Comparison of ENCODE assay signal across 23 cellular contexts in the genomic region with DNA sequence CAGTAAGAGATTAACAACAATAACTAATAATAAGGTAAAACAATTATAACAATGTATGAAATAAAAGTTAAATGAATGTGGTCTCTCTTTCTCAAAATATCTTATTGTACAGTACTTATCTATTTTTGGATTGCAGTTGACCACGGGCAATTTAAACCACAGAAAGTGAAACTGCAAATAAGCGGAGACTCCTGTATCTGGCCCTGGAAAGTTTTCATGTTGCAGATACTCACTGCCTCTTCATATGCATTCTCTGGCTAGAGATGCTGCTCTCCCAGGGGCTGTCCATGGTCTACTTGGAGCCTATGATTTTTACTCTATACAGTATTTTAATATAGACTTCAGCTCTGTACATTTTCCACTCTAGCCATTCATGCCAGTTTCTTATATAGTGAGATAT.
"Had no signal": no experiment of that assay in that cellular context is flagged by ENCODE, and none has a peak within 500 bp of the region (broad histone marks: within the 10 kb centered on the region; RNA-seq: fewer than 3 reads in every experiment).

No MANE protein-coding gene starts in this region.

- ATAC-seq: activated T-cell treated with anti-CD3 and anti-CD28 coated beads, Interleukin-2, amount 50 U/mL, for 4 hours; effector memory CD8-positive, alpha-beta T cell; gastrocnemius medialis; left ventricle myocardium superior; natural killer cell treated with Interleukin-12 subunit alpha and Interleukin-12 subunit beta and Interleukin-15 and Interleukin-18, amount 100 ng/mL, for 72 hours; psoas muscle had no signal

- H3K36me3 ChIP-seq: adrenal gland, ascending aorta, colonic mucosa, esophagus muscularis mucosa, gastrocnemius medialis, ovary, right atrium auricular region, transverse colon, uterus had no signal

- DNase-seq: activated B cell treated with CpG ODN at 0.5 μM for 24 hours; activated CD4-positive, alpha-beta T cell treated with anti-CD3 and anti-CD28 coated beads for 4 hours; activated CD4-positive, alpha-beta T cell treated with anti-CD3 and anti-CD28 coated beads, Interleukin-2, amount 50 U/mL, for 48 hours; activated CD8-positive, alpha-beta memory T cell treated with anti-CD3 and anti-CD28 coated beads, Interleukin-2, amount 50 U/mL, for 48 hours; activated naive CD4-positive, alpha-beta T cell; activated T-cell treated with anti-CD3 and anti-CD28 coated beads, Interleukin-2, amount 50 U/mL, for 4 hours; adrenal gland; colonic mucosa; dorsolateral prefrontal cortex; effector memory CD8-positive, alpha-beta T cell; gastrocnemius medialis; left ventricle myocardium superior; ovary; psoas muscle; stimulated activated CD4-positive, alpha-beta T cell treated with anti-CD3 and anti-CD28 coated beads, Interleukin-4, amount 100 ng/mL, for 4 hours; T1000; transverse colon; uterus had no signal

- H3K4me3 ChIP-seq: adrenal gland, ascending aorta, colonic mucosa, dorsolateral prefrontal cortex, esophagus muscularis mucosa, gastrocnemius medialis, ovary, psoas muscle, right atrium auricular region, transverse colon, uterus had no signal

- FAIRE-seq: bronchial epithelial cell had no signal

- H3K27ac ChIP-seq: adrenal gland, ascending aorta, colonic mucosa, dorsolateral prefrontal cortex, esophagus muscularis mucosa, gastrocnemius medialis, ovary, psoas muscle, right atrium auricular region, transverse colon, uterus had no signal

- H3K9me3 ChIP-seq: adrenal gland, ascending aorta, colonic mucosa, esophagus muscularis mucosa, gastrocnemius medialis, ovary, psoas muscle, right atrium auricular region, transverse colon, uterus had no signal

- H3K4me1 ChIP-seq: adrenal gland, ascending aorta, colonic mucosa, esophagus muscularis mucosa, gastrocnemius medialis, psoas muscle, right atrium auricular region, transverse colon, uterus had no signal

- H3K27me3 ChIP-seq: adrenal gland, ascending aorta, colonic mucosa, dorsolateral prefrontal cortex, esophagus muscularis mucosa, gastrocnemius medialis, ovary, right atrium auricular region, transverse colon, uterus had no signal
